6 cellular contexts compared by ENCODE assay signal in genomic region chr19:53157601-53158000, GRCh38. TPM values are rescaled to one million over a fixed set of nuclear protein-coding genes. Genes with fewer than 3 reads are reported as not detected.
DNase-seq lines count a peak whose midpoint lies in the region; ATAC-seq and TF ChIP-seq lines count a peak whose summit lies in the region.

No MANE protein-coding gene starts in this region.

- H3K9ac ChIP-seq in Loucy (ENCODE audit: low read depth, low read length, poor library complexity, severe bottlenecking), result peak overlapping the region; percentile 83

- no peaks in the 10 kb centered on the region for H3K9me2 ChIP-seq in Loucy (replicated peaks; ENCODE audit: low read depth, low read length)

- H3K4me2 ChIP-seq in Loucy (ENCODE audit: low read depth, low read length, poor library complexity, severe bottlenecking), result peak overlapping the region; percentile 84

- peaks cover 22% of the 10 kb centered on the region for H3K79me2 ChIP-seq in Loucy (ENCODE audit: insufficient read depth, low read length)

- no peaks in the 10 kb centered on the region for H3F3A ChIP-seq in Loucy (ENCODE audit: low read depth)

- no peak overlapping the region for H2AFZ ChIP-seq in Loucy (ENCODE audit: low read length)

- 22 to 25% methylated on average over 7 of the region's 7 CpGs for WGBS in ectodermal cell, 2 experiments

- H3K27ac ChIP-seq in ectodermal cell (ENCODE audit: insufficient read depth, low read depth, low read length, poor library complexity, severe bottlenecking) (no peak overlapping the region), gastrocnemius medialis (peak overlapping the region; percentile 60 to 79 (median 77))

- H3K36me3 ChIP-seq in Loucy (ENCODE audit: insufficient read depth, low read length), result no peaks in the 10 kb centered on the region
- no peaks in the 10 kb centered on the region for H3K36me3 ChIP-seq in ectodermal cell (ENCODE audit: control insufficient read depth, insufficient read depth, low read length)
- peaks cover 0 to 14% of the 10 kb centered on the region in 2 donors for H3K36me3 ChIP-seq in gastrocnemius medialis

- TF ChIP-seq CTCF in Loucy (conservative IDR thresholded peaks at IDR 0.05; ENCODE audit: low read length) (no peak), gastrocnemius medialis (IDR thresholded peaks at IDR 0.05 in 4 of 5, conservative IDR thresholded peaks at IDR 0.05 in 1 of 5) (no peak)

- DNase-seq in gastrocnemius medialis (no peak), COLO829 (ENCODE audit: low spot score) (no peak)
- no peak for DNase-seq in stimulated activated CD4-positive, alpha-beta T cell treated with anti-CD3 and anti-CD28 coated beads, Interleukin-4, amount 100 ng/mL, for 1 hour

- no peaks in the 10 kb centered on the region for H3K27me3 ChIP-seq in Loucy (ENCODE audit: insufficient read depth, low read length, poor library complexity, severe bottlenecking)
- peaks cover 6% of the 10 kb centered on the region for H3K27me3 ChIP-seq in ectodermal cell (ENCODE audit: control insufficient read depth, insufficient read depth, low read length, poor library complexity, severe bottlenecking)
- no peaks in the 10 kb centered on the region for H3K27me3 ChIP-seq in gastrocnemius medialis

- peak overlapping the region; percentile 79 for H3K4me3 ChIP-seq in Loucy (ENCODE audit: low read length, poor library complexity, severe bottlenecking)
- peak overlapping the region; percentile 58 for H3K4me3 ChIP-seq in ectodermal cell (ENCODE audit: insufficient read depth, low read depth, low read length)
- peak overlapping the region; percentile 61 to 82 (median 70) for H3K4me3 ChIP-seq in gastrocnemius medialis

- TF ChIP-seq POLR2A in gastrocnemius medialis (IDR thresholded peaks at IDR 0.05), result no peak

- in situ Hi-C loops in gastrocnemius medialis (cut with MboI; ENCODE audit: low sequenced_read_pairs in 4 of 4), result no loop called here

- intact Hi-C loops in gastrocnemius medialis (cut with DNase I; ENCODE audit: low total_unique reads), result loop anchor here (5.0 kb wide), 1 partner anchor 40 kb away; no protein-coding TSS in a partner anchor

- H3K9me3 ChIP-seq in Loucy (ENCODE audit: insufficient read depth, low read depth, low read length) (no peaks in the 10 kb centered on the region), ectodermal cell (ENCODE audit: control insufficient read depth, low read length) (no peaks in the 10 kb centered on the region), gastrocnemius medialis (no peaks in the 10 kb centered on the region)

- ATAC-seq in gastrocnemius medialis, result no peak
- ATAC-seq in HG03139 (IDR thresholded peaks at IDR 0.05; ENCODE audit: unreplicated experiment), result no peak

- H4K20me1 ChIP-seq in Loucy (ENCODE audit: insufficient read depth, low read length, poor library complexity, severe bottlenecking), result peaks cover 16% of the 10 kb centered on the region

- H3K4me1 ChIP-seq in Loucy (ENCODE audit: insufficient read depth, low read length, poor library complexity, severe bottlenecking), result peaks cover 23% of the 10 kb centered on the region
- H3K4me1 ChIP-seq in ectodermal cell (ENCODE audit: control insufficient read depth, insufficient read depth, low read length), result peaks cover 3% of the 10 kb centered on the region
- H3K4me1 ChIP-seq in gastrocnemius medialis, result peaks cover 0 to 17% of the 10 kb centered on the region in 2 donors

RNA-seq across cellular contexts. Expression of gene ZNF347, which starts 1.3 kb away (rescaled TPM):
- 9.5 TPM for polyA plus RNA-seq in ectodermal cell (2013, experiment 1 of 4)
- polyA plus RNA-seq in ectodermal cell (2013, experiment 2 of 4), result 11.8 TPM
- 10.0 TPM for polyA plus RNA-seq in ectodermal cell (2013, experiment 3 of 4)
- polyA plus RNA-seq in ectodermal cell (2013, experiment 4 of 4), result 9.7 TPM
- total RNA-seq in gastrocnemius medialis, result 1 to 10 TPM; 3.0 to 5.1 (median 4.5) TPM

RNA-seq across cellular contexts. Expression of gene ZNF415, which starts 24.9 kb away (rescaled TPM):
- 11.6 TPM for polyA plus RNA-seq in ectodermal cell (2013, experiment 1 of 4)
- 13.8 TPM for polyA plus RNA-seq in ectodermal cell (2013, experiment 2 of 4)
- polyA plus RNA-seq in ectodermal cell (2013, experiment 3 of 4), result 14.3 TPM
- 12.9 TPM for polyA plus RNA-seq in ectodermal cell (2013, experiment 4 of 4)
- total RNA-seq in gastrocnemius medialis, result 1 to 10 TPM; 1.6 to 4.0 (median 3.7) TPM

RNA-seq across cellular contexts. Expression of gene ZNF665, which starts 35.6 kb away (rescaled TPM):
- polyA plus RNA-seq in ectodermal cell (2013, experiment 1 of 4), result 3.4 TPM
- 4.9 TPM for polyA plus RNA-seq in ectodermal cell (2013, experiment 2 of 4)
- polyA plus RNA-seq in ectodermal cell (2013, experiment 3 of 4), result 5.7 TPM
- polyA plus RNA-seq in ectodermal cell (2013, experiment 4 of 4), result 6.2 TPM
- total RNA-seq in gastrocnemius medialis, result under 1 TPM in 2 of 4 donors, not detected in 2; 0.13 to 0.27 TPM

RNA-seq across cellular contexts. Expression of gene ZNF160, which starts 54.4 kb away (rescaled TPM):
- 42.0 TPM for polyA plus RNA-seq in ectodermal cell (2013, experiment 1 of 4)
- 37.3 TPM for polyA plus RNA-seq in ectodermal cell (2013, experiment 2 of 4)
- 34.3 TPM for polyA plus RNA-seq in ectodermal cell (2013, experiment 3 of 4)
- 31.9 TPM for polyA plus RNA-seq in ectodermal cell (2013, experiment 4 of 4)
- 10 to 100 TPM in 3 of 4 donors, 1 to 10 TPM in 1; 8.3 to 20.7 (median 11.9) TPM for total RNA-seq in gastrocnemius medialis
